ENCODE assay signal across 32 cellular contexts in the genomic region with DNA sequence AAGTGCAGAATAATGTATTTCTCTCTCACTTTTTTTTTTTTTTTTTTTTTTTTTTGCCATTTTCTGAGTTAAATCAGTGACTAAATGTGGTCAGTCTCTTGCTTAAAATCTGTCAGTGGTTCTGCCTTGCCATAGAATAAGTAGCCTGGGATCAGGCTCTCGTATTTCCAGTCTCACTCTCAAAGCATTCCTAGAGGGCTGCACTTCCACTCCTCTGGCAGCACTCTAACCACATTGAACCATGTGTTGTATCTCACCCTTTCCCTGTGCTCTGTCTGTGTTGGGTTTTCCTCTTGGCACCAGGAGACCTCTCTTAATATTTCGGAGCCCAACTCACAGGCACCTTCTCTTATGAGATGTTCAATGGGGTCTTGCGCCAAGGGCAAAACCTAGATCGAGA.
"Had no signal": no experiment of that assay in that cellular context is flagged by ENCODE, and none has a peak within 500 bp of the region (broad histone marks: within the 10 kb centered on the region; RNA-seq: fewer than 3 reads in every experiment).

No MANE protein-coding gene starts in this region.

- H3K36me3 Mint-ChIP-seq: activated naive CD4-positive, alpha-beta T cell treated with anti-CD3 and anti-CD28 coated beads, Interleukin-2, amount 10 ng/mL, durations not matched to agents 7 days and 5 days; activated naive CD8-positive, alpha-beta T cell had no signal

- H3K4me1 Mint-ChIP-seq: activated CD4-positive, alpha-beta T cell treated with anti-CD3 and anti-CD28 coated beads for 36 hours; activated CD4-positive, alpha-beta T cell treated with anti-CD3 and anti-CD28 coated beads, Interleukin-2, amount 10 ng/mL, durations not matched to agents 7 days and 5 days; activated naive CD4-positive, alpha-beta T cell treated with anti-CD3 and anti-CD28 coated beads, Interleukin-2, amount 10 ng/mL, durations not matched to agents 7 days and 5 days; activated naive CD8-positive, alpha-beta T cell treated with anti-CD3 and anti-CD28 coated beads, Interleukin-2, amount 50 U/mL, for 24 hours had no signal

- H3K4me2 ChIP-seq: SK-N-SH had no signal

- H3K4me3 Mint-ChIP-seq: activated CD4-positive, alpha-beta T cell treated with anti-CD3 and anti-CD28 coated beads for 36 hours; activated CD4-positive, alpha-beta T cell treated with anti-CD3 and anti-CD28 coated beads, Interleukin-2, amount 10 ng/mL, durations not matched to agents 7 days and 5 days; activated CD8-positive, alpha-beta T cell treated with anti-CD3 and anti-CD28 coated beads, Interleukin-2, amount 10 ng/mL, durations not matched to agents 7 days and 5 days; activated naive CD4-positive, alpha-beta T cell treated with anti-CD3 and anti-CD28 coated beads, Interleukin-2, amount 10 ng/mL, durations not matched to agents 7 days and 5 days; activated naive CD8-positive, alpha-beta T cell; activated naive CD8-positive, alpha-beta T cell treated with anti-CD3 and anti-CD28 coated beads, Interleukin-2, amount 50 U/mL, for 24 hours; activated T-cell treated with anti-CD3 and anti-CD28 coated beads, Interleukin-2, amount 50 U/mL, for 4 hours; activated T-helper 1 cell treated with anti-CD3 and anti-CD28 coated beads, Interleukin-12 subunit alpha, Interleukin-12 subunit beta, Interleukin-2, Interleukin-4 antibody, amounts not matched to agents 30 ng/mL and 10 ng/mL and 1 ng/mL, durations not matched to agents 14 hours and 24 hours and 36 hours; T-helper 1 cell treated with Interleukin-12 subunit alpha and Interleukin-12 subunit beta and Interleukin-4 antibody, amounts not matched to agents 30 μg/mL and 1 μg/mL, for 36 hours; T-helper 2 cell treated with Interferon-gamma antibody and Interleukin-4, amounts not matched to agents 5 μg/mL and 100 μg/mL, for 36 hours had no signal

- H3K9ac ChIP-seq: SK-N-SH had no signal

- H3K27me3 ChIP-seq: brain microvascular endothelial cell, Peyer's patch, SJSA1 had no signal

- H3K4me1 ChIP-seq: Peyer's patch, SJSA1 had no signal

- H3K9me3 ChIP-seq: Peyer's patch, SJSA1, SK-N-SH had no signal

- DNase-seq: activated CD4-positive, alpha-beta T cell treated with anti-CD3 and anti-CD28 coated beads for 36 hours; activated CD4-positive, alpha-beta T cell treated with anti-CD3 and anti-CD28 coated beads, Interleukin-2, amount 10 ng/mL, durations not matched to agents 7 days and 5 days; activated CD4-positive, alpha-beta T cell treated with anti-CD3 and anti-CD28 coated beads, Interleukin-2, amount 50 U/mL, for 48 hours; activated CD8-positive, alpha-beta memory T cell treated with anti-CD3 and anti-CD28 coated beads, Interleukin-2, amount 50 U/mL, for 4 hours; activated CD8-positive, alpha-beta T cell treated with anti-CD3 and anti-CD28 coated beads, Interleukin-2, amount 10 ng/mL, durations not matched to agents 7 days and 5 days; activated naive CD4-positive, alpha-beta T cell treated with anti-CD3 and anti-CD28 coated beads, Interleukin-2, amount 10 ng/mL, durations not matched to agents 7 days and 5 days; activated naive CD8-positive, alpha-beta T cell treated with anti-CD3 and anti-CD28 coated beads, Interleukin-2, amount 50 U/mL, for 24 hours; activated T-cell treated with anti-CD3 and anti-CD28 coated beads for 4 hours; activated T-cell treated with anti-CD3 and anti-CD28 coated beads, Interleukin-2, amount 50 U/mL, for 4 hours; anterior cingulate cortex; brain microvascular endothelial cell; central memory CD4-positive, alpha-beta T cell; Karpas-422; KBM-7; NCI-H1105; NCI-H1417 treated with DMSO at 0.1 percent for 48 hours; NCI-H187 treated with DMSO at 0.1 percent for 48 hours; NCI-H2081; NCI-H345; NCI-H524 treated with DMSO at 0.1 percent for 48 hours; PC-3; Peyer's patch; RPMI8226; SHP77 treated with DMSO at 0.1 percent for 48 hours; SK-N-SH had no signal

- FAIRE-seq: TTC549 had no signal

- H3K27ac Mint-ChIP-seq: activated CD4-positive, alpha-beta T cell treated with anti-CD3 and anti-CD28 coated beads for 36 hours; activated CD4-positive, alpha-beta T cell treated with anti-CD3 and anti-CD28 coated beads, Interleukin-2, amount 10 ng/mL, durations not matched to agents 7 days and 5 days; activated CD8-positive, alpha-beta T cell treated with anti-CD3 and anti-CD28 coated beads, Interleukin-2, amount 10 ng/mL, durations not matched to agents 7 days and 5 days; activated naive CD4-positive, alpha-beta T cell treated with anti-CD3 and anti-CD28 coated beads, Interleukin-2, amount 10 ng/mL, durations not matched to agents 7 days and 5 days; activated naive CD8-positive, alpha-beta T cell; activated naive CD8-positive, alpha-beta T cell treated with anti-CD3 and anti-CD28 coated beads, Interleukin-2, amount 50 U/mL, for 24 hours; activated T-helper 1 cell treated with anti-CD3 and anti-CD28 coated beads, Interleukin-12 subunit alpha, Interleukin-12 subunit beta, Interleukin-2, Interleukin-4 antibody, amounts not matched to agents 30 ng/mL and 10 ng/mL and 1 ng/mL, durations not matched to agents 14 hours and 24 hours and 36 hours; T-helper 1 cell treated with Interleukin-12 subunit alpha and Interleukin-12 subunit beta and Interleukin-4 antibody, amounts not matched to agents 30 μg/mL and 1 μg/mL, for 36 hours; T-helper 2 cell treated with Interferon-gamma antibody and Interleukin-4, amounts not matched to agents 5 μg/mL and 100 μg/mL, for 36 hours had no signal

- ATAC-seq: activated CD4-positive, alpha-beta T cell treated with anti-CD3 and anti-CD28 coated beads for 36 hours; activated CD4-positive, CD25-positive, alpha-beta regulatory T cell treated with anti-CD3 and anti-CD28 coated beads, Interleukin-2, amount 50 U/mL, for 24 hours; activated CD8-positive, alpha-beta T cell treated with anti-CD3 and anti-CD28 coated beads, Interleukin-2, amount 10 ng/mL, durations not matched to agents 7 days and 5 days; activated naive CD8-positive, alpha-beta T cell treated with anti-CD3 and anti-CD28 coated beads, Interleukin-2, amount 50 U/mL, for 24 hours; activated T-cell treated with anti-CD3 and anti-CD28 coated beads, Interleukin-2, amount 50 U/mL, for 4 hours; PC-3 had no signal

- H3K27ac ChIP-seq: brain microvascular endothelial cell, Peyer's patch, SJSA1 had no signal

- H3K36me3 ChIP-seq: brain microvascular endothelial cell, Peyer's patch, SJSA1 had no signal

- H3K4me3 ChIP-seq: Peyer's patch, SJSA1 had no signal

- H3K27me3 Mint-ChIP-seq: activated CD4-positive, alpha-beta T cell treated with anti-CD3 and anti-CD28 coated beads for 36 hours; activated CD4-positive, alpha-beta T cell treated with anti-CD3 and anti-CD28 coated beads, Interleukin-2, amount 10 ng/mL, durations not matched to agents 7 days and 5 days; activated naive CD4-positive, alpha-beta T cell treated with anti-CD3 and anti-CD28 coated beads, Interleukin-2, amount 10 ng/mL, durations not matched to agents 7 days and 5 days; activated naive CD8-positive, alpha-beta T cell; activated naive CD8-positive, alpha-beta T cell treated with anti-CD3 and anti-CD28 coated beads, Interleukin-2, amount 50 U/mL, for 24 hours had no signal

- H3K9me2 ChIP-seq: SK-N-SH had no signal
